8 cellular contexts compared by ENCODE assay signal in genomic region chr16:88700636-88701482, GRCh38. TPM values are rescaled to one million over a fixed set of nuclear protein-coding genes. Genes with fewer than 3 reads are reported as not detected.
DNase-seq lines count a peak whose midpoint lies in the region; ATAC-seq and TF ChIP-seq lines count a peak whose summit lies in the region.

No MANE protein-coding gene starts in this region.

- intact Hi-C loops in uterus (cut with DNase I; ENCODE audit: low total_unique reads) = no loop called here

- no peak for TF ChIP-seq POLR2A in uterus (IDR thresholded peaks at IDR 0.05)

- peak; percentile 96 for DNase-seq in ELR (ENCODE audit: low read depth)
- peak; percentile 96 for DNase-seq in NOMO-1 treated with dmso at 0.1 percent for 144 hours (lab: John Stamatoyannopoulos, UW; ENCODE audit: unreplicated experiment)
- peak; percentile 96 for DNase-seq in activated T-cell treated with anti-CD3 and anti-CD28 coated beads, Interleukin-2, amount 50 U/mL, for 24 hours
- peak; percentile 92 for DNase-seq in fibroblast of pulmonary artery (ENCODE audit: low read depth)
- DNase-seq in retinal pigment epithelial cell (ENCODE audit: low read depth) = peak; percentile 39
- DNase-seq in uterus = peak; percentile 62 to 81
- no peak for DNase-seq in DMS114 treated with DMSO at 0.1 percent for 48 hours (lab: John Stamatoyannopoulos, UW; ENCODE audit: unreplicated experiment)

- peak overlapping the region; percentile 97 for H3K27ac Mint-ChIP-seq in activated T-cell treated with anti-CD3 and anti-CD28 coated beads, Interleukin-2, amount 50 U/mL, for 24 hours

- no peaks in the 10 kb centered on the region for H3K9me3 Mint-ChIP-seq in activated T-cell treated with anti-CD3 and anti-CD28 coated beads, Interleukin-2, amount 50 U/mL, for 24 hours

- peaks cover 65% of the 10 kb centered on the region for H3K36me3 Mint-ChIP-seq in activated T-cell treated with anti-CD3 and anti-CD28 coated beads, Interleukin-2, amount 50 U/mL, for 24 hours (ENCODE audit: low read depth)

- peaks cover 0 to 11% of the 10 kb centered on the region in 2 donors for H3K4me1 ChIP-seq in uterus

- peak overlapping the region; percentile 94 for H3K4me3 Mint-ChIP-seq in activated T-cell treated with anti-CD3 and anti-CD28 coated beads, Interleukin-2, amount 50 U/mL, for 24 hours

- no peaks in the 10 kb centered on the region for H3K27me3 ChIP-seq in uterus

- H3K27ac ChIP-seq in uterus = peak overlapping the region in 1 of 2 donors; percentile 39

- no peaks in the 10 kb centered on the region for H3K36me3 ChIP-seq in uterus

- H3K4me3 ChIP-seq in fibroblast of pulmonary artery (replicated peaks; ENCODE audit: low read depth, low read length) = no peak overlapping the region
- no peak overlapping the region for H3K4me3 ChIP-seq in retinal pigment epithelial cell (ENCODE audit: low read length)
- H3K4me3 ChIP-seq in uterus = no peak overlapping the region

- ATAC-seq in HG02571 (IDR thresholded peaks at IDR 0.05; ENCODE audit: unreplicated experiment) = peak; percentile 64

- H3K27me3 Mint-ChIP-seq in activated T-cell treated with anti-CD3 and anti-CD28 coated beads, Interleukin-2, amount 50 U/mL, for 24 hours = no peaks in the 10 kb centered on the region

- no peaks in the 10 kb centered on the region for H3K9me3 ChIP-seq in uterus

- TF ChIP-seq CTCF in fibroblast of pulmonary artery (IDR thresholded peaks at IDR 0.05; ENCODE audit: low read length, missing control alignments) (no peak), retinal pigment epithelial cell (conservative IDR thresholded peaks at IDR 0.05; ENCODE audit: low read depth, low read length) (no peak), uterus (IDR thresholded peaks at IDR 0.05) (no peak)

- peaks cover 73% of the 10 kb centered on the region for H3K4me1 Mint-ChIP-seq in activated T-cell treated with anti-CD3 and anti-CD28 coated beads, Interleukin-2, amount 50 U/mL, for 24 hours (ENCODE audit: low read depth)

RNA-seq across cellular contexts. Expression of gene RNF166, which starts 5.3 kb away (rescaled TPM):
- total RNA-seq in uterus = 10 to 100 TPM; 14.2 to 33.2 (median 20.0) TPM

RNA-seq across cellular contexts. Expression of gene CTU2, which starts 5.4 kb away (rescaled TPM):
- total RNA-seq in uterus = 10 to 100 TPM in 3 of 4 donors, under 1 TPM in 1; 0.88 to 20.3 (median 14.6) TPM

RNA-seq across cellular contexts. Expression of gene SNAI3, which starts 14.6 kb away (rescaled TPM):
- under 1 TPM in 2 of 4 donors, not detected in 2; 0.14 to 0.43 TPM for total RNA-seq in uterus

RNA-seq across cellular contexts. Expression of gene MVD, which starts 38.0 kb away (rescaled TPM):
- total RNA-seq in uterus = 10 to 100 TPM in 2 of 4 donors, 1 to 10 TPM in 2; 2.4 to 22.1 (median 15.0) TPM

RNA-seq across cellular contexts. Expression of gene CYBA, which starts 50.0 kb away (rescaled TPM):
- total RNA-seq in uterus = 10 to 100 TPM; 17.4 to 72.0 (median 38.3) TPM
